Comparison of ENCODE assay signal across 10 cellular contexts in the genomic region with DNA sequence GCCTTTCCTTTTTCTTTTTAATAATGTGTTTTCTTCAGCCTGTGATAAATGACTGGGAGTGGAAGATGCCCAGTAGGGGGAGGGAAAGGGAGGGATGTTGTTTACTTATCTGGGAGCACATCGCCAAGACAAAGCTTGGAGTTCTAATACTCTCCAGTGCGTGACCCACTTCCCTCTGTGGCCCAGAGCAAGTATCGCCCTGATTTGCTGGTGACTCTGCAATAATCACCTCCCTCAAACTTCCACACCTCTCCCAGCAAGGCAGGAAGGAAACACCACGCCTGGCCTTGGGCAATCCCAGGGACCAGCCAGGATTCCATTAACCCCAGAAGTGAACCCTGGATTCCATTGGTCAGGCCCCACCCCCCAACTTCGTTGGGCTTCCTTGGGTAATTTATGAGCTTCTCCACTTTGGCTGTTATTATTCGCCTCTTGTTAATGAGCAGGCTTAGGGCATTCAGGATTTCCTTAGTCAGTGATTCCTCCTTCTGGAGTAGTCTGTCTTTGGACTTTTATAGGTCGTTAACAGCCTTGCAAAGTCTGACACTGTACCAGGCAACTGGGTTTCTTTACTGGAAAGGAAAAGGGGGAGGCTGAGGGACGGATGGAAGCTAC. TPM values are rescaled to one million over a fixed set of nuclear protein-coding genes. Genes with fewer than 3 reads are reported as not detected.
DNase-seq lines count a peak whose midpoint lies in the region; ATAC-seq, FAIRE-seq and TF ChIP-seq lines count a peak whose summit lies in the region.
"Had no signal": no experiment of that assay in that cellular context is flagged by ENCODE, and none has a peak within 500 bp of the region (broad histone marks: within the 10 kb centered on the region; RNA-seq: fewer than 3 reads in every experiment).

No MANE protein-coding gene starts in this region.

- intact Hi-C loops in HepG2 (cut with micrococcal nuclease; ENCODE audit: unreplicated experiment): loop anchor here (10.0 kb wide), 1 partner anchor 90 kb away; no protein-coding TSS in a partner anchor

- H3K4me3 ChIP-seq in liver (ENCODE audit: low read depth in 1 of 3, low read length in 3 of 3): no peak overlapping the region
- no peak overlapping the region for H3K4me3 ChIP-seq in HepG2 (replicated peaks in 1 of 3; ENCODE audit: insufficient read depth in 1 of 3, low read depth in 2 of 3, low read length in 3 of 3)
- no peak overlapping the region for H3K4me3 ChIP-seq in H1 (ENCODE audit: extremely low read depth in 1 of 4, insufficient read depth in 2 of 4, low read depth in 3 of 4, low read length in 4 of 4)
- H3K4me3 ChIP-seq in mucosa of rectum (ENCODE audit: low read length in 2 of 2): no peak overlapping the region

- H3K18ac ChIP-seq in H1 (ENCODE audit: extremely low read depth, low read length): no peak overlapping the region; the same call in 1 of the 2 replicates

- H3K9ac ChIP-seq in liver (ENCODE audit: low read depth in 1 of 2, low read length in 2 of 2) (no peak overlapping the region), HepG2 (ENCODE audit: insufficient read depth, low read depth, low read length) (no peak overlapping the region), H1 (replicated peaks in 1 of 4; ENCODE audit: extremely low read depth in 1 of 4, low read depth in 3 of 4, low read length in 3 of 4) (no peak overlapping the region), mucosa of rectum (ENCODE audit: low read depth in 1 of 2, low read length in 2 of 2) (no peak overlapping the region)
- H3K9ac ChIP-seq: parathyroid adenoma had no signal

- no peak for TF ChIP-seq EP300 in HepG2 (IDR thresholded peaks at IDR 0.05; ENCODE audit: low read depth in 2 of 2, low read length in 2 of 2)
- TF ChIP-seq EP300 in HepG2 (CRISPR knock-in tag; IDR thresholded peaks at IDR 0.05; ENCODE audit: borderline replicate concordance): no peak
- no peak for TF ChIP-seq EP300 in H1 (IDR thresholded peaks at IDR 0.05; ENCODE audit: borderline replicate concordance in 1 of 2, low read depth in 2 of 2, low read length in 2 of 2)

- H2BK5ac ChIP-seq in H1 (ENCODE audit: low read depth, low read length): peak overlapping the region; percentile 6; the same call in 1 of the 2 replicates

- POLR2A ChIA-PET in HepG2 (lab: Yijun Ruan, JAX): no interaction called here
- POLR2A ChIA-PET in H1 (lab: Charles Lee; ENCODE audit: partially characterized antibody): interaction anchor here (1.5 to 1.6 kb wide), 2 partner anchors 14 to 144 kb away, joined by 4 read pairs; no protein-coding TSS in a partner anchor

- H3K23ac ChIP-seq in H1 (ENCODE audit: insufficient read length): no peak overlapping the region

- no peak overlapping the region for H2AK5ac ChIP-seq in H1 (ENCODE audit: low read depth, low read length)

- no peak overlapping the region for H3K4ac ChIP-seq in H1 (replicated peaks; ENCODE audit: insufficient read length, low read depth, low read length)

- TF ChIP-seq RAD21 in liver (IDR thresholded peaks at IDR 0.05) (peak in 1 of 2 donors; percentile 22), HepG2 (CRISPR knock-in tag; IDR thresholded peaks at IDR 0.05) (no peak), H1 (IDR thresholded peaks at IDR 0.05 in 1 of 2, conservative IDR thresholded peaks at IDR 0.05 in 1 of 2; ENCODE audit: low read depth in 2 of 2, low read length in 2 of 2) (no peak)

- TF ChIP-seq CTCF in liver (IDR thresholded peaks at IDR 0.05; ENCODE audit: low read depth, low read length, missing input control) (no peak), HepG2 (CRISPR knock-in tag; IDR thresholded peaks at IDR 0.05) (no peak), H1 (IDR thresholded peaks at IDR 0.05; ENCODE audit: control extremely low read depth in 1 of 3, insufficient read depth in 1 of 3, low read depth in 1 of 3, low read length in 3 of 3) (no peak)

- in situ Hi-C loops in HepG2 (cut with HindIII; ENCODE audit: extremely low pct_ligation_motif_present, low pct_unique_long_range_greater_than_20kb): no loop called here

- H3K14ac ChIP-seq in H1 (ENCODE audit: insufficient read length): no peak overlapping the region

- H2BK120ac ChIP-seq in H1 (replicated peaks; ENCODE audit: low read depth, low read length): no peak overlapping the region

- FAIRE-seq in HepG2 (lab: Jason Lieb, UNC): no peak
- FAIRE-seq in H1 (lab: Jason Lieb, UNC): no peak
- FAIRE-seq: TTC549 had no signal

- peaks cover 57% of the 10 kb centered on the region for H3K27me3 Mint-ChIP-seq in stimulated activated naive CD8-positive, alpha-beta T cell treated with anti-CD3 and anti-CD28 coated beads, Interleukin-15, amount 100 ng/mL, for 72 hours

- H3K9me3 ChIP-seq in liver (ENCODE audit: control insufficient read depth in 4 of 4, low read length in 3 of 4): no peaks in the 10 kb centered on the region
- H3K9me3 ChIP-seq in HepG2 (ENCODE audit: low read length): no peaks in the 10 kb centered on the region
- H3K9me3 ChIP-seq in H1 (ENCODE audit: insufficient read depth in 2 of 2, low read depth in 1 of 2, low read length in 1 of 2): no peaks in the 10 kb centered on the region
- H3K9me3 ChIP-seq in mucosa of rectum (ENCODE audit: control insufficient read depth in 2 of 2, low read length in 2 of 2): no peaks in the 10 kb centered on the region

- no peaks in the 10 kb centered on the region for H3K9me3 Mint-ChIP-seq in stimulated activated naive CD8-positive, alpha-beta T cell treated with anti-CD3 and anti-CD28 coated beads, Interleukin-15, amount 100 ng/mL, for 72 hours

- CTCF ChIA-PET in HepG2 (lab: Yijun Ruan, JAX; ENCODE audit: low intra/inter-chr PET ratio, low total read pairs): no interaction called here
- CTCF ChIA-PET in H1 (lab: Charles Lee; ENCODE audit: partially characterized antibody): interaction anchor here (1.2 to 5.7 kb wide), 10 partner anchors 9 to 98 kb away, joined by 3 to 28 read pairs (median 4); no protein-coding TSS in a partner anchor

- BruUV-seq in HepG2 (replicated peaks; lab: Mats Ljungman, UMichigan): no TSS peak

- H3K27me3 ChIP-seq in liver (ENCODE audit: control insufficient read depth in 4 of 4, insufficient read depth in 4 of 4, low read length in 3 of 4) (no peaks in the 10 kb centered on the region), HepG2 (ENCODE audit: control insufficient read depth in 1 of 2, insufficient read depth in 2 of 2, low read length in 2 of 2) (peaks cover 3 to 29% of the 10 kb centered on the region in 2 experiments; a peak in 4 of 5 replicates), H1 (replicated peaks in 1 of 4; ENCODE audit: control insufficient read depth in 3 of 4, extremely low read depth in 1 of 4, insufficient read depth in 3 of 4, low read length in 3 of 4) (no peaks in the 10 kb centered on the region), mucosa of rectum (ENCODE audit: control insufficient read depth in 2 of 2, insufficient read depth in 2 of 2, low read length in 2 of 2) (peaks cover 0 to 7% of the 10 kb centered on the region in 2 donors)

- no peaks in the 10 kb centered on the region for H3K36me3 ChIP-seq in liver (ENCODE audit: control insufficient read depth in 4 of 4, insufficient read depth in 3 of 4, low read depth in 1 of 4, low read length in 3 of 4)
- H3K36me3 ChIP-seq in HepG2 (replicated peaks in 1 of 2; ENCODE audit: control insufficient read depth in 1 of 2, insufficient read depth in 2 of 2, low read length in 2 of 2): no peaks in the 10 kb centered on the region
- no peaks in the 10 kb centered on the region for H3K36me3 ChIP-seq in H1 (ENCODE audit: control insufficient read depth in 2 of 4, insufficient read depth in 4 of 4, low read length in 3 of 4)
- H3K36me3 ChIP-seq in mucosa of rectum (ENCODE audit: control insufficient read depth in 2 of 2, insufficient read depth in 2 of 2, low read length in 2 of 2): no peaks in the 10 kb centered on the region

- H3K27ac Mint-ChIP-seq in stimulated activated naive CD8-positive, alpha-beta T cell treated with anti-CD3 and anti-CD28 coated beads, Interleukin-15, amount 100 ng/mL, for 72 hours: no peak overlapping the region

- H3K79me2 ChIP-seq in HepG2 (ENCODE audit: insufficient read depth, low read length) (no peaks in the 10 kb centered on the region), H1 (ENCODE audit: control insufficient read depth in 1 of 2, insufficient read depth in 2 of 2, low read length in 2 of 2) (no peaks in the 10 kb centered on the region)
- H3K79me2 ChIP-seq: parathyroid adenoma had no signal

- peak overlapping the region; percentile 94 for H2BK20ac ChIP-seq in H1 (ENCODE audit: low read length)

- no peak overlapping the region for H3K4me3 Mint-ChIP-seq in stimulated activated naive CD8-positive, alpha-beta T cell treated with anti-CD3 and anti-CD28 coated beads, Interleukin-15, amount 100 ng/mL, for 72 hours

- H3K23me2 ChIP-seq in H1 (ENCODE audit: low read depth, low read length): no peaks in the 10 kb centered on the region; the same call in 1 of the 2 replicates

- no peak overlapping the region for H4K5ac ChIP-seq in H1 (ENCODE audit: insufficient read length, low read depth, low read length)

- no peak for DNase-seq in HepG2 (ENCODE audit: low spot score)
- no peak for DNase-seq in H1 (ENCODE audit: low read depth in 1 of 2, low spot score in 2 of 2)
- no peak for DNase-seq in stimulated activated naive CD8-positive, alpha-beta T cell treated with anti-CD3 and anti-CD28 coated beads, Interleukin-15, amount 100 ng/mL, for 72 hours
- DNase-seq in NOMO-1 (lab: John Stamatoyannopoulos, UW; ENCODE audit: unreplicated experiment in 2 of 2): no peak

- TF ChIP-seq POLR2A in HepG2 (IDR thresholded peaks at IDR 0.05; ENCODE audit: insufficient read depth in 1 of 2, low read depth in 2 of 2, low read length in 2 of 2) (no peak), H1 (IDR thresholded peaks at IDR 0.05; ENCODE audit: control extremely low read depth in 1 of 2, low read depth in 2 of 2, low read length in 2 of 2) (no peak)

- H3K79me1 ChIP-seq in H1 (ENCODE audit: low read depth, low read length): no peaks in the 10 kb centered on the region

- H4K8ac ChIP-seq in H1 (ENCODE audit: extremely low read depth, insufficient read depth, low read length): no peak overlapping the region

- H2AFZ ChIP-seq in HepG2 (ENCODE audit: low read length) (no peak overlapping the region), H1 (ENCODE audit: low read length) (peak overlapping the region; percentile 66)
- H2AFZ ChIP-seq: parathyroid adenoma had no signal

- H4K20me1 ChIP-seq in HepG2 (ENCODE audit: insufficient read depth, low read length) (no peaks in the 10 kb centered on the region), H1 (replicated peaks in 1 of 2; ENCODE audit: control insufficient read depth in 1 of 2, insufficient read depth in 2 of 2, low read length in 2 of 2) (no peaks in the 10 kb centered on the region)

- no peak overlapping the region for H3K56ac ChIP-seq in H1 (replicated peaks; ENCODE audit: insufficient read length, low read depth, low read length)

- WGBS in liver: 31% methylated on average over 8 of the region's 8 CpGs
- 16% methylated on average over 8 of the region's 8 CpGs for WGBS in HepG2 (ENCODE audit: low lambda C conversion rate)
- 65% methylated on average over 8 of the region's 8 CpGs; no CpG with 5 or more reads in 1 of the 2 experiments for WGBS in H1 (ENCODE audit: extremely low coverage in 1 of 2, insufficient coverage in 1 of 2, insufficient read length in 1 of 2, insufficient replicate concordance in 2 of 2, low coverage in 1 of 2, low lambda C conversion rate in 2 of 2, missing lambda C conversion rate in 1 of 2), 2 experiments

- peak overlapping the region; percentile 72 for H2BK12ac ChIP-seq in H1 (ENCODE audit: low read depth, low read length)

- H3K4me1 ChIP-seq in liver (ENCODE audit: control insufficient read depth in 4 of 4, insufficient read depth in 4 of 4, low read length in 3 of 4) (peaks cover 0 to 26% (median 15%) of the 10 kb centered on the region in 4 donors), HepG2 (ENCODE audit: insufficient read depth, low read length) (0 out of 2 replicates have a peak, but pooled peaks cover 6% of the 10 kb centered on the region), H1 (replicated peaks in 1 of 4; ENCODE audit: control insufficient read depth in 3 of 4, insufficient read depth in 4 of 4, low read length in 3 of 4) (peaks cover 2 to 18% (median 7%) of the 10 kb centered on the region in 4 experiments; a peak in 6 of 7 replicates), mucosa of rectum (ENCODE audit: control insufficient read depth in 2 of 2, insufficient read depth in 2 of 2, low read length in 2 of 2) (peaks cover 5 to 10% of the 10 kb centered on the region in 2 donors)

- H4K91ac ChIP-seq in H1 (replicated peaks; ENCODE audit: insufficient read length, low read length): no peak overlapping the region

- H3K27ac ChIP-seq in liver (ENCODE audit: low read depth in 1 of 2, low read length in 2 of 2) (peak overlapping the region; percentile 33 to 73), HepG2 (ENCODE audit: extremely low read length, insufficient read depth, low read length) (no peak overlapping the region), H1 (ENCODE audit: low read depth, low read length) (no peak overlapping the region), mucosa of rectum (ENCODE audit: low read depth in 2 of 2, low read length in 2 of 2) (peak overlapping the region; percentile 17 to 31)

- ATAC-seq in HepG2: no peak
- ATAC-seq in stimulated activated naive CD8-positive, alpha-beta T cell treated with anti-CD3 and anti-CD28 coated beads, Interleukin-15, amount 100 ng/mL, for 72 hours: no peak
- no peak for ATAC-seq in GM21576 (IDR thresholded peaks at IDR 0.05; ENCODE audit: unreplicated experiment)
- no peak for ATAC-seq in GM18519 (IDR thresholded peaks at IDR 0.05; ENCODE audit: low FRiP score, unreplicated experiment)

- H3K4me1 Mint-ChIP-seq in stimulated activated naive CD8-positive, alpha-beta T cell treated with anti-CD3 and anti-CD28 coated beads, Interleukin-15, amount 100 ng/mL, for 72 hours: no peaks in the 10 kb centered on the region

- H3K4me2 ChIP-seq in HepG2 (ENCODE audit: low read depth, low read length): no peak overlapping the region
- H3K4me2 ChIP-seq in H1 (ENCODE audit: insufficient read depth in 1 of 2, low read depth in 2 of 2, low read length in 2 of 2): no peak overlapping the region

- 0 out of 2 replicates have a peak overlapping the region, but pooled peaks have one; percentile 24 for H2BK15ac ChIP-seq in H1 (ENCODE audit: low read length)

RNA-seq across cellular contexts. Expression of a gene that starts 24.3 kb away (rescaled TPM):
- under 1 TPM; 0.08 to 0.09 TPM for total RNA-seq in liver
- under 1 TPM; 0.07 to 0.09 TPM for polyA plus RNA-seq in liver
- not detected in 2 replicates for total RNA-seq in HepG2 (2016; rRNA removed; fragmentation: Illumina TruSeq; extraction: Trizol)
- not detected in 2 replicates for total RNA-seq in HepG2 (2016; cell fraction: cytosol; rRNA removed; fragmentation: Illumina TruSeq; extraction: Trizol; ENCODE audit: low read depth)
- total RNA-seq in HepG2 (2016; cell fraction: insoluble cytoplasmic fraction; rRNA removed; fragmentation: Illumina TruSeq; extraction: Trizol): not detected in 2 replicates
- not detected in 2 replicates for total RNA-seq in HepG2 (2016; cell fraction: membrane; rRNA removed; fragmentation: Illumina TruSeq; extraction: Trizol)
- not detected in 2 replicates for total RNA-seq in HepG2 (2016; cell fraction: nucleus; rRNA removed; fragmentation: Illumina TruSeq; extraction: Trizol)
- polyA plus RNA-seq in HepG2 (2011; rRNA removed): not detected in 2 replicates
- polyA plus RNA-seq in HepG2 (2011; cell fraction: cytosol; rRNA removed): not detected in 2 replicates
- not detected in 2 replicates for polyA plus RNA-seq in HepG2 (2011; cell fraction: nucleus; rRNA removed)
- polyA plus RNA-seq in HepG2 (2012): not detected in 2 replicates
- not detected in 2 replicates for polyA plus RNA-seq in HepG2 (2016; cell fraction: cytosol; fragmentation: Illumina TruSeq; extraction: Trizol; ENCODE audit: low read depth)
- polyA plus RNA-seq in HepG2 (2016; cell fraction: insoluble cytoplasmic fraction; fragmentation: Illumina TruSeq; extraction: Trizol; ENCODE audit: low read depth): not detected in 2 replicates
- polyA plus RNA-seq in HepG2 (2016; cell fraction: membrane; fragmentation: Illumina TruSeq; extraction: Trizol; ENCODE audit: low read depth): not detected in 2 replicates
- 0.53 TPM in 1 of 2 replicates, not detected in the other for polyA plus RNA-seq in HepG2 (2016; cell fraction: nucleus; fragmentation: Illumina TruSeq; extraction: Trizol; ENCODE audit: insufficient read depth, low read depth)
- not detected in 2 replicates for polyA minus RNA-seq in HepG2 (2011; rRNA and poly(A)+ RNA removed; ENCODE audit: low replicate concordance)
- not detected in 2 replicates for polyA minus RNA-seq in HepG2 (2011; cell fraction: cytosol; rRNA and poly(A)+ RNA removed)
- not detected in 2 replicates for polyA minus RNA-seq in HepG2 (2011; cell fraction: nucleus; rRNA and poly(A)+ RNA removed)
- 1.1 and 1.8 TPM in 2 replicates for total RNA-seq in H1 (2021; fragmentation: NEBNext Ultra II Directional; extraction: Animal tissue kit (Norgen Biotek cat#: 25700))
- 0.80 and 2.2 TPM in 2 replicates for polyA plus RNA-seq in H1 (2011; rRNA removed)
- polyA plus RNA-seq in H1 (2011; cell fraction: cytosol; rRNA removed): 0.84 TPM
- 1.7 TPM for polyA plus RNA-seq in H1 (2011; cell fraction: nucleus; rRNA removed)
- 1.3 to 1.5 TPM (median 1.3 TPM) in 4 replicates for polyA plus RNA-seq in H1 (2012, experiment 1 of 2)
- 0.84 TPM for polyA plus RNA-seq in H1 (2012, experiment 2 of 2)
- 0.53 TPM for polyA plus RNA-seq in H1 (2013, experiment 1 of 2)
- 0.46 TPM for polyA plus RNA-seq in H1 (2013, experiment 2 of 2)
- polyA minus RNA-seq in H1 (2011; rRNA and poly(A)+ RNA removed): 0.90 and 1.7 TPM in 2 replicates
- polyA minus RNA-seq in H1 (2011; cell fraction: cytosol; rRNA and poly(A)+ RNA removed): 1.5 TPM
- polyA minus RNA-seq in H1 (2011; cell fraction: nucleus; rRNA and poly(A)+ RNA removed): 2.0 TPM

Comparison
In these comparisons a context has a peak if more than half of its experiments do, and no peak if none do; other contexts are left out.
1. H3K27ac ChIP-seq: peak in liver (2 of 2) and mucosa of rectum (2 of 2); none in HepG2 (single experiment) and H1 (single experiment).